ENCODE assay signal across 8 cellular contexts in genomic region chr14:54564071-54564798, GRCh38. TPM values are rescaled to one million over a fixed set of nuclear protein-coding genes. Genes with fewer than 3 reads are reported as not detected.
A peak's percentile ranks its signal among the peaks of the same experiment; 100 is the strongest.
DNase-seq lines count a peak whose midpoint lies in the region; ATAC-seq and TF ChIP-seq lines count a peak whose summit lies in the region.

No MANE protein-coding gene starts in this region.

- no peaks in the 10 kb centered on the region for H3K9me3 Mint-ChIP-seq in Calu3 (ENCODE audit: low read depth, unreplicated experiment)

- no peaks in the 10 kb centered on the region for H3K4me1 Mint-ChIP-seq in Calu3 (ENCODE audit: low read depth, unreplicated experiment)

- H3K36me3 ChIP-seq in PC-3 (ENCODE audit: low read depth, low read length) (peaks cover 3% of the 10 kb centered on the region; the same call in 1 of the 2 replicates), muscle layer of duodenum (ENCODE audit: control insufficient read depth in 1 of 2, insufficient read depth in 2 of 2, low read length in 2 of 2) (peaks cover 0 to 4% of the 10 kb centered on the region in 2 donors)

- DNase-seq in Calu3, result no peak
- DNase-seq in HFF-Myc (ENCODE audit: extremely low read depth, low read depth), result no peak
- peak; percentile 86 for DNase-seq in PC-3
- peak; percentile 73 for DNase-seq in dermis blood vessel endothelial cell
- no peak for DNase-seq in stimulated activated naive CD4-positive, alpha-beta T cell treated with Interleukin-2 at 50 U/mL for 16 hours (lab: John Stamatoyannopoulos, UW)
- DNase-seq in activated CD8-positive, alpha-beta memory T cell treated with anti-CD3 and anti-CD28 coated beads, Interleukin-2, amount 50 U/mL, for 4 hours, result no peak

- POLR2A ChIA-PET in PC-3 (lab: Charles Lee; ENCODE audit: unreplicated experiment), result interaction anchor here (0.6 to 3.2 kb wide), 12 partner anchors 54 to 248 kb away, joined by 3 to 32 read pairs (median 8); partner anchors contain the start of gene CGRRF1

- no peak overlapping the region for H3K27ac Mint-ChIP-seq in Calu3 (ENCODE audit: unreplicated experiment)

- H2AFZ ChIP-seq in PC-3 (ENCODE audit: low read length), result peak overlapping the region; percentile 62

- H3K36me3 Mint-ChIP-seq in Calu3 (ENCODE audit: insufficient read depth, unreplicated experiment), result peaks cover 37% of the 10 kb centered on the region

- intact Hi-C loops in Calu3 (cut with micrococcal nuclease; ENCODE audit: unreplicated experiment), result loop anchor here (1.0 to 5.0 kb wide), 5 partner anchors 79 to 328 kb away; no protein-coding TSS in a partner anchor
- intact Hi-C loops in PC-3 (cut with micrococcal nuclease), result loop anchor here (1.0 to 5.0 kb wide), 11 partner anchors 55 to 418 kb away; partner anchors contain the start of genes CGRRF1 and GCH1

- peak overlapping the region; percentile 88 for H3K4me2 ChIP-seq in PC-3 (ENCODE audit: low read length)

- H3K4me1 ChIP-seq in PC-3 (ENCODE audit: insufficient read depth, low read length) (peaks cover 19% of the 10 kb centered on the region), muscle layer of duodenum (ENCODE audit: control insufficient read depth in 1 of 2, insufficient read depth in 2 of 2, low read length in 2 of 2) (no peaks in the 10 kb centered on the region)

- H4K20me1 ChIP-seq in PC-3 (ENCODE audit: low read length), result peaks cover 6% of the 10 kb centered on the region

- no peaks in the 10 kb centered on the region for H3K27me3 Mint-ChIP-seq in Calu3 (ENCODE audit: unreplicated experiment)

- peaks cover 30% of the 10 kb centered on the region for H3K79me2 ChIP-seq in PC-3 (ENCODE audit: low read length)

- ATAC-seq in PC-3, result no peak
- ATAC-seq in GM18873 (IDR thresholded peaks at IDR 0.05; ENCODE audit: low FRiP score, unreplicated experiment), result no peak

- peak overlapping the region; percentile 79 for H3K27ac ChIP-seq in PC-3 (ENCODE audit: low read length)
- peak overlapping the region; percentile 89 for H3K27ac ChIP-seq in muscle layer of duodenum (ENCODE audit: low read length)

- H3K9me3 ChIP-seq in PC-3 (ENCODE audit: low read length), result no peaks in the 10 kb centered on the region
- H3K9me3 ChIP-seq in muscle layer of duodenum (ENCODE audit: control insufficient read depth in 1 of 2, low read length in 2 of 2), result no peaks in the 10 kb centered on the region

- H3K9ac ChIP-seq in PC-3 (ENCODE audit: low read length), result peak overlapping the region; percentile 82

- H3K9me2 ChIP-seq in PC-3 (replicated peaks; ENCODE audit: low read length), result no peaks in the 10 kb centered on the region

- peak; percentile 62 for TF ChIP-seq CTCF in Calu3 (IDR thresholded peaks at IDR 0.05; ENCODE audit: unreplicated experiment)
- peak; percentile 43 for TF ChIP-seq CTCF in HFF-Myc (IDR thresholded peaks at IDR 0.05; ENCODE audit: low read depth, low read length, missing control alignments)
- peak; percentile 99 for TF ChIP-seq CTCF in PC-3 (conservative IDR thresholded peaks at IDR 0.05; ENCODE audit: low read depth, low read length)

- H3F3A ChIP-seq in PC-3 (ENCODE audit: low read length, unreplicated experiment), result peaks cover 6% of the 10 kb centered on the region

- H3K27me3 ChIP-seq in PC-3 (ENCODE audit: low read length) (no peaks in the 10 kb centered on the region), muscle layer of duodenum (ENCODE audit: low read depth, low read length) (no peaks in the 10 kb centered on the region)

- BruUV-seq in Calu3 (replicated peaks; lab: Mats Ljungman, UMichigan) (TSS peak; percentile 72), PC-3 (replicated peaks; lab: Mats Ljungman, UMichigan) (TSS peak; percentile 66)

- H3K4me3 Mint-ChIP-seq in Calu3 (ENCODE audit: low read depth, unreplicated experiment), result peak overlapping the region; percentile 92

- CTCF ChIA-PET in Calu3 (lab: Charles Lee), result interaction anchor here (0.6 to 5.3 kb wide), 14 partner anchors 15 to 324 kb away, joined by 3 to 81 read pairs (median 4); partner anchors contain the start of gene CGRRF1
- CTCF ChIA-PET in PC-3 (lab: Charles Lee), result interaction anchor here (0.5 to 6.3 kb wide), 33 partner anchors 27 to 705 kb away, joined by 3 to 154 read pairs (median 5); partner anchors contain the start of genes CGRRF1, GMFB and WDHD1

- H3K4me3 ChIP-seq in HFF-Myc (replicated peaks; ENCODE audit: low read depth, low read length), result peak overlapping the region; percentile 75
- peak overlapping the region; percentile 85 for H3K4me3 ChIP-seq in PC-3 (ENCODE audit: low read length)
- H3K4me3 ChIP-seq in muscle layer of duodenum (ENCODE audit: low read depth in 1 of 2, low read length in 2 of 2), result peak overlapping the region; percentile 52 to 87

RNA-seq across cellular contexts. Expression of gene SAMD4A, which starts 2.7 kb away (rescaled TPM):
- 10.9 and 14.4 TPM in 2 replicates for total RNA-seq in Calu3 (2022)
- 42.9 and 45.2 TPM in 2 replicates for total RNA-seq in PC-3 (2014; rRNA removed)
- total RNA-seq in dermis blood vessel endothelial cell, result 44.2 and 57.2 TPM in 2 replicates

RNA-seq across cellular contexts. Expression of gene CGRRF1, which starts 54.5 kb away (rescaled TPM):
- total RNA-seq in Calu3 (2022) (8.6 and 12.4 TPM in 2 replicates), PC-3 (2014; rRNA removed) (31.3 and 31.5 TPM in 2 replicates), dermis blood vessel endothelial cell (13.2 and 20.8 TPM in 2 replicates)

Comparison
In these comparisons a context has a peak if more than half of its experiments do, and no peak if none do; other contexts are left out.
1. DNase-seq: peak in PC-3 (single experiment) and dermis blood vessel endothelial cell (single experiment); none in Calu3 (single experiment), HFF-Myc (single experiment), stimulated activated naive CD4-positive, alpha-beta T cell treated with Interleukin-2 at 50 U/mL for 16 hours (single experiment) and activated CD8-positive, alpha-beta memory T cell treated with anti-CD3 and anti-CD28 coated beads, Interleukin-2, amount 50 U/mL, for 4 hours (single experiment).
2. CTCF ChIP-seq: peak in every context shown above with its lines; median percentile 99 in PC-3; 62 in Calu3; 43 in HFF-Myc.
3. Peak in every context shown above with its lines, with median percentiles within 50 percentile points of each other: H3K4me3 ChIP-seq.